Comparison of ENCODE assay signal across 34 cellular contexts in the genomic region with DNA sequence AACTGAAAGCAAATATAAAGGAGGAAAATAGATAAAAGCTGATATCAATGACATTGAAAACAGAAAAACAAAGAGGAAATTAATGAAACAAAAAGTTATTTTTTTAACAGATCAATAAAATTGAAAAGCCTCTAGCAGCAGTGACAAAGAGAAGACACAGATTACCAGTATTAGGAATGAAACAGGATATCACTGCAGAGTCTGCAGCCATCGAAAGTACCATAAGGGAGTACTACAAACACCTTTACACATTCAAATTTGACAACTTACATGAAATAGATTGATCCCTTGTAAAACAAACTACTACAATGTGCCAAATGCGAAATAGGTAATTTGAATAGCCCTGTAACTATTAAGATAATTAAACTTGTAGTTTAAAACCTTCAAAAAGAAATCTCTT.
"Had no signal": no experiment of that assay in that cellular context is flagged by ENCODE, and none has a peak within 500 bp of the region (broad histone marks: within the 10 kb centered on the region; RNA-seq: fewer than 3 reads in every experiment).

No MANE protein-coding gene starts in this region.

- H3K4me1 Mint-ChIP-seq: activated CD4-positive, alpha-beta memory T cell treated with anti-CD3 and anti-CD28 coated beads, Interleukin-2, amount 10 ng/mL, durations not matched to agents 7 days and 5 days; activated CD4-positive, alpha-beta T cell treated with anti-CD3 and anti-CD28 coated beads for 36 hours; activated CD4-positive, alpha-beta T cell treated with anti-CD3 and anti-CD28 coated beads, Interleukin-2, amount 10 ng/mL, durations not matched to agents 7 days and 5 days; activated CD8-positive, alpha-beta memory T cell treated with anti-CD3 and anti-CD28 coated beads, Interleukin-2, amount 10 ng/mL, durations not matched to agents 7 days and 5 days; activated naive CD8-positive, alpha-beta T cell treated with anti-CD3 and anti-CD28 coated beads for 36 hours had no signal

- H3K36me3 Mint-ChIP-seq: activated CD8-positive, alpha-beta memory T cell treated with anti-CD3 and anti-CD28 coated beads, Interleukin-2, amount 10 ng/mL, durations not matched to agents 7 days and 5 days; activated naive CD4-positive, alpha-beta T cell treated with anti-CD3 and anti-CD28 coated beads, Interleukin-2, amount 50 U/mL, for 72 hours; activated naive CD8-positive, alpha-beta T cell treated with anti-CD3 and anti-CD28 coated beads for 36 hours had no signal

- H3K36me3 ChIP-seq: adrenal gland, brain microvascular endothelial cell, breast epithelium had no signal

- ATAC-seq: activated CD4-positive, alpha-beta T cell treated with anti-CD3 and anti-CD28 coated beads for 36 hours; activated CD4-positive, CD25-positive, alpha-beta regulatory T cell treated with anti-CD3 and anti-CD28 coated beads, Interleukin-2, amount 50 U/mL, for 24 hours; activated CD8-positive, alpha-beta memory T cell treated with anti-CD3 and anti-CD28 coated beads, Interleukin-2, amount 10 ng/mL, durations not matched to agents 7 days and 5 days; activated CD8-positive, alpha-beta T cell treated with anti-CD3 and anti-CD28 coated beads, Interleukin-2, amount 10 ng/mL, durations not matched to agents 7 days and 5 days; activated naive CD4-positive, alpha-beta T cell treated with anti-CD3 and anti-CD28 coated beads, Interleukin-2, amount 50 U/mL, for 72 hours; body of pancreas had no signal

- H3K9me3 ChIP-seq: adrenal gland, body of pancreas, breast epithelium had no signal

- H3K4me3 Mint-ChIP-seq: activated CD4-positive, alpha-beta memory T cell treated with anti-CD3 and anti-CD28 coated beads, Interleukin-2, amount 10 ng/mL, durations not matched to agents 7 days and 5 days; activated CD4-positive, alpha-beta T cell treated with anti-CD3 and anti-CD28 coated beads for 36 hours; activated CD4-positive, alpha-beta T cell treated with anti-CD3 and anti-CD28 coated beads, Interleukin-2, amount 10 ng/mL, durations not matched to agents 7 days and 5 days; activated CD8-positive, alpha-beta memory T cell treated with anti-CD3 and anti-CD28 coated beads, Interleukin-2, amount 10 ng/mL, durations not matched to agents 7 days and 5 days; activated CD8-positive, alpha-beta T cell treated with anti-CD3 and anti-CD28 coated beads, Interleukin-2, amount 10 ng/mL, durations not matched to agents 7 days and 5 days; activated naive CD4-positive, alpha-beta T cell treated with anti-CD3 and anti-CD28 coated beads for 36 hours; activated naive CD8-positive, alpha-beta T cell treated with anti-CD3 and anti-CD28 coated beads for 36 hours; activated T-cell treated with anti-CD3 and anti-CD28 coated beads, Interleukin-2, amount 50 U/mL, for 24 hours; T-helper 1 cell treated with Interleukin-12 subunit alpha and Interleukin-12 subunit beta and Interleukin-4 antibody, amounts not matched to agents 30 μg/mL and 1 μg/mL, for 36 hours; T-helper 2 cell treated with Interferon-gamma antibody and Interleukin-4, amounts not matched to agents 5 μg/mL and 100 μg/mL, for 36 hours had no signal

- H3K9me3 Mint-ChIP-seq: activated CD4-positive, alpha-beta memory T cell treated with anti-CD3 and anti-CD28 coated beads, Interleukin-2, amount 10 ng/mL, durations not matched to agents 7 days and 5 days; activated CD4-positive, alpha-beta T cell treated with anti-CD3 and anti-CD28 coated beads, Interleukin-2, amount 10 ng/mL, durations not matched to agents 7 days and 5 days; activated naive CD4-positive, alpha-beta T cell treated with anti-CD3 and anti-CD28 coated beads for 36 hours; activated naive CD4-positive, alpha-beta T cell treated with anti-CD3 and anti-CD28 coated beads, Interleukin-2, amount 50 U/mL, for 72 hours; activated naive CD8-positive, alpha-beta T cell treated with anti-CD3 and anti-CD28 coated beads for 36 hours; activated T-cell treated with anti-CD3 and anti-CD28 coated beads, Interleukin-2, amount 50 U/mL, for 24 hours; activated T-helper 2 cell treated with anti-CD3 and anti-CD28 coated beads, Interferon-gamma antibody, Interleukin-2, Interleukin-4, amounts not matched to agents 10 μg/mL and 5 μg/mL and 100 μg/mL, durations not matched to agents 14 hours and 24 hours and 36 hours; T-helper 1 cell treated with Interleukin-12 subunit alpha and Interleukin-12 subunit beta and Interleukin-4 antibody, amounts not matched to agents 30 μg/mL and 1 μg/mL, for 36 hours; T-helper 2 cell treated with Interferon-gamma antibody and Interleukin-4, amounts not matched to agents 5 μg/mL and 100 μg/mL, for 36 hours had no signal

- H3K27ac Mint-ChIP-seq: activated CD4-positive, alpha-beta memory T cell treated with anti-CD3 and anti-CD28 coated beads, Interleukin-2, amount 10 ng/mL, durations not matched to agents 7 days and 5 days; activated CD4-positive, alpha-beta T cell treated with anti-CD3 and anti-CD28 coated beads for 36 hours; activated CD4-positive, alpha-beta T cell treated with anti-CD3 and anti-CD28 coated beads, Interleukin-2, amount 10 ng/mL, durations not matched to agents 7 days and 5 days; activated CD8-positive, alpha-beta memory T cell treated with anti-CD3 and anti-CD28 coated beads, Interleukin-2, amount 10 ng/mL, durations not matched to agents 7 days and 5 days; activated CD8-positive, alpha-beta T cell treated with anti-CD3 and anti-CD28 coated beads, Interleukin-2, amount 10 ng/mL, durations not matched to agents 7 days and 5 days; activated naive CD4-positive, alpha-beta T cell treated with anti-CD3 and anti-CD28 coated beads for 36 hours; activated naive CD4-positive, alpha-beta T cell treated with anti-CD3 and anti-CD28 coated beads, Interleukin-2, amount 50 U/mL, for 72 hours; activated naive CD8-positive, alpha-beta T cell treated with anti-CD3 and anti-CD28 coated beads for 36 hours; activated T-cell treated with anti-CD3 and anti-CD28 coated beads, Interleukin-2, amount 50 U/mL, for 24 hours; activated T-helper 2 cell treated with anti-CD3 and anti-CD28 coated beads, Interferon-gamma antibody, Interleukin-2, Interleukin-4, amounts not matched to agents 10 μg/mL and 5 μg/mL and 100 μg/mL, durations not matched to agents 14 hours and 24 hours and 36 hours; T-helper 1 cell treated with Interleukin-12 subunit alpha and Interleukin-12 subunit beta and Interleukin-4 antibody, amounts not matched to agents 30 μg/mL and 1 μg/mL, for 36 hours; T-helper 2 cell treated with Interferon-gamma antibody and Interleukin-4, amounts not matched to agents 5 μg/mL and 100 μg/mL, for 36 hours had no signal

- H3K4me3 ChIP-seq: adrenal gland, body of pancreas, breast epithelium had no signal

- H3K27me3 ChIP-seq: adrenal gland, body of pancreas, brain microvascular endothelial cell, breast epithelium had no signal

- H3K4me1 ChIP-seq: adrenal gland, body of pancreas, breast epithelium had no signal

- DNase-seq: activated CD4-positive, alpha-beta memory T cell treated with anti-CD3 and anti-CD28 coated beads, Interleukin-2, amount 10 ng/mL, durations not matched to agents 7 days and 5 days; activated CD4-positive, alpha-beta T cell treated with anti-CD3 and anti-CD28 coated beads for 1 hour; activated CD4-positive, alpha-beta T cell treated with anti-CD3 and anti-CD28 coated beads for 36 hours; activated CD4-positive, alpha-beta T cell treated with anti-CD3 and anti-CD28 coated beads for 48 hours; activated CD4-positive, alpha-beta T cell treated with anti-CD3 and anti-CD28 coated beads, Interleukin-2, amount 10 ng/mL, durations not matched to agents 7 days and 5 days; activated CD4-positive, alpha-beta T cell treated with anti-CD3 and anti-CD28 coated beads, Interleukin-2, amount 50 U/mL, for 48 hours; activated CD4-positive, CD25-positive, alpha-beta regulatory T cell; activated CD8-positive, alpha-beta memory T cell treated with anti-CD3 and anti-CD28 coated beads for 24 hours; activated CD8-positive, alpha-beta memory T cell treated with anti-CD3 and anti-CD28 coated beads, Interleukin-2, amount 10 ng/mL, durations not matched to agents 7 days and 5 days; activated CD8-positive, alpha-beta memory T cell treated with anti-CD3 and anti-CD28 coated beads, Interleukin-2, amount 50 U/mL, for 48 hours; activated CD8-positive, alpha-beta T cell treated with anti-CD3 and anti-CD28 coated beads, Interleukin-2, amount 10 ng/mL, durations not matched to agents 7 days and 5 days; activated effector memory CD4-positive, alpha-beta T cell treated with Interleukin-2 at 50 U/mL for 16 hours; activated gamma-delta T cell; activated naive CD4-positive, alpha-beta T cell treated with anti-CD3 and anti-CD28 coated beads for 36 hours; activated naive CD4-positive, alpha-beta T cell treated with anti-CD3 and anti-CD28 coated beads, Interleukin-2, amount 50 U/mL, for 16 hours; activated naive CD8-positive, alpha-beta T cell treated with anti-CD3 and anti-CD28 coated beads for 36 hours; activated T-cell treated with anti-CD3 and anti-CD28 coated beads, Interleukin-2, amount 50 U/mL, for 24 hours; activated T-cell treated with anti-CD3 and anti-CD28 coated beads, Interleukin-2, amount 50 U/mL, for 48 hours; adrenal gland; amniotic stem cell; aorta; body of pancreas; brain microvascular endothelial cell; central memory CD4-positive, alpha-beta T cell; T-helper 1 cell; T-helper 2 cell; T-helper 9 cell had no signal

- H3K27ac ChIP-seq: adrenal gland, body of pancreas, brain microvascular endothelial cell, breast epithelium, VCaP had no signal
